5 cellular contexts compared by ENCODE assay signal in the genomic region with DNA sequence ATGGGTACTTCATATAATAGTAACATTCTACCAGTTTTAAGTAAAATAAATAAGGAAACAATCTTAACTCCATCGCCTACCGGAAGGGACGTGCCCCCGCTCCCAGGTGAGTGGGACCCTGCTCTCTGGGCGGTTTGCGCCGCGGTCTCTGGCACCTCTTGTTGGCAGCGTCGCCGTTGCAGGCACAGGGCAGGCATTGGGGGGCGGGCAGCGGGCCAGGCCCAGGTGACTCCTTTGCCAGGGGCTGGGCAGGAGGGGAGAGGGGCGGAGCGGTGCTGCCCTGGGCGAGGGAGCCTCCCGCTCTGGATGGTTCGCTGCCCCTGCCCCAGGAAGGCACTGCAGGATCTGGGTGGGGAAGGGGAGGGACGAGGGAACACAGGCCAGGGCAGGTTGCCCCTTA. TPM values are rescaled to one million over a fixed set of nuclear protein-coding genes. Genes with fewer than 3 reads are reported as not detected.
"Had no signal": no experiment of that assay in that cellular context is flagged by ENCODE, and none has a peak within 500 bp of the region (broad histone marks: within the 10 kb centered on the region; RNA-seq: fewer than 3 reads in every experiment).

No MANE protein-coding gene starts in this region.

RNA-seq across cellular contexts. Expression of a gene that starts 55.6 kb away (rescaled TPM):
- total RNA-seq: activated CD4-positive, alpha-beta memory T cell treated with anti-CD3 and anti-CD28 coated beads, Interleukin-2, amount 10 ng/mL, durations not matched to agents 7 days and 5 days; activated CD4-positive, alpha-beta T cell treated with anti-CD3 and anti-CD28 coated beads, Interleukin-2, amount 10 ng/mL, durations not matched to agents 7 days and 5 days; activated T-cell treated with anti-CD3 and anti-CD28 coated beads, Interleukin-2, amount 50 U/mL, for 72 hours; cardiac septum; T-helper 1 cell treated with Interleukin-12 subunit alpha and Interleukin-12 subunit beta and Interleukin-4 antibody, amounts not matched to agents 30 ng/mL and 1 ng/mL, for 36 hours had no signal
